Comparison of ENCODE assay signal across 8 cellular contexts in the genomic region with DNA sequence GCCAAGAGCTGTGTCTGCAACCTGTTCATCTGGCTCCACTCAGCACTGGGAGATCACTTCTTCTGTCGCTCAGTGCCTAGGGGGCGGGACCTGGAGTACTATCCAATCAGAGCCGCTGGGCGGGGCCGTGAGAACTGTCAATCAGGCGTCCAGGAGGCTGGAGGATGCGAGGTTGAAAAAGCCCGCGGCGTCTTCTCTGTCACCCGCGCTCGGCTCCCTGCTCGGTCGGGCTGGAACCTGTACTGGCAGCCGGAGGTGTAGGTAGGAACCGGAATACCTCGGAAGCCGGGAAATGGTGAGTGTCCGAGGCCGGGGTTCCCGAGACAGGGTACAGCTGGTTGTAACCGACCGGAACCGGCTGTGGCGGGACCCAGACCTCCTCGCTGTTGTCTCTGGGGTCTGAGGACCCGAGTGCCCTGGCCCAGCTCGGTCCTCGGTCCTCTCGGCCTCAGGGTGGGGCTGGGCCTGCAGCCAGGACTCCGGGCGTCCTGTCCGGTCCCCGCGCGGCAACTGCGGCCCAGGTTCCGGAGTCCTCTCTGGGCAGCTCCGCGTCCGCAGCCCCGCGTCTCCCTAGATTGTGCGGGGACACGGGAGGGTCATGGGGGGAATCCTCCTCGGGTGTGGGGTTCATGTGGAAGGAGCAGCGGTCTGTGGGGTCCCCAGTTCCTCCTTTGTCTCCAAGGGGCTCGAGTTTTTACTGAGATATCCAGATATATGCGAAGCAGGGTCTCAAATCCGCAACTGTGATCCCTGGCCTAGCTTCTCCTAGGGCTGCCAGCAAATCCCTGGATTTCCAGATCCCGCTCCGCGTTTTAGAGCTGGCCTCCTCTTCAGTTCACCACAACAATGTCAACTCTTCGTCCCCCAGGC. TPM values are rescaled to one million over a fixed set of nuclear protein-coding genes. Genes with fewer than 3 reads are reported as not detected.
DNase-seq lines count a peak whose midpoint lies in the region; TF ChIP-seq lines count a peak whose summit lies in the region.

No MANE protein-coding gene starts in this region.

- peak overlapping the region; percentile 28 for H3K27ac Mint-ChIP-seq in activated naive CD4-positive, alpha-beta T cell treated with anti-CD3 and anti-CD28 coated beads, Interleukin-2, amount 10 ng/mL, durations not matched to agents 7 days and 5 days

- CTCF ChIA-PET in activated naive CD4-positive, alpha-beta T cell treated with anti-CD3 and anti-CD28 coated beads, Interleukin-2, amount 10 ng/mL, durations not matched to agents 7 days and 5 days (lab: Charles Lee) = no interaction called here

- DNase-seq in EH (ENCODE audit: low read depth) (peak; percentile 94), HAP-1 (ENCODE audit: low spot score in 2 of 2) (peak; percentile 94 to 99), MM.1S (peak; percentile 98), SK-N-DZ (ENCODE audit: low spot score) (peak; percentile 96), glomerular endothelial cell (ENCODE audit: extremely low read depth, low read depth, low spot score) (peak; percentile 64), occipital lobe (lab: John Stamatoyannopoulos, UW) (peak; percentile 83), suprapubic skin (ENCODE audit: low spot score in 2 of 2) (peak; percentile 98)
- peak; percentile 93 for DNase-seq in activated naive CD4-positive, alpha-beta T cell treated with anti-CD3 and anti-CD28 coated beads, Interleukin-2, amount 10 ng/mL, durations not matched to agents 7 days and 5 days

- H3K4me2 ChIP-seq in MM.1S (ENCODE audit: low read depth, low read length) = peak overlapping the region; percentile 97

- peaks cover 5% of the 10 kb centered on the region for H3K4me1 Mint-ChIP-seq in activated naive CD4-positive, alpha-beta T cell treated with anti-CD3 and anti-CD28 coated beads, Interleukin-2, amount 10 ng/mL, durations not matched to agents 7 days and 5 days

- TF ChIP-seq POLR2A in suprapubic skin (IDR thresholded peaks at IDR 0.05) = no peak

- in situ Hi-C loops in HAP-1 (cut with MboI; ENCODE audit: low sequenced_read_pairs) = no loop called here

- peak overlapping the region; percentile 73 for H3K9ac ChIP-seq in MM.1S (ENCODE audit: low read length)

- WGBS in suprapubic skin = under 1% methylated on average over 36 of the region's 55 CpGs

- TF ChIP-seq EP300 in suprapubic skin (IDR thresholded peaks at IDR 0.05) = no peak

- peaks cover 2% of the 10 kb centered on the region for H3K36me3 Mint-ChIP-seq in activated naive CD4-positive, alpha-beta T cell treated with anti-CD3 and anti-CD28 coated beads, Interleukin-2, amount 10 ng/mL, durations not matched to agents 7 days and 5 days

- H3K36me3 ChIP-seq in HAP-1 (replicated peaks) (peaks cover 9% of the 10 kb centered on the region), MM.1S (replicated peaks; ENCODE audit: insufficient read depth, low read length) (no peaks in the 10 kb centered on the region), suprapubic skin (no peaks in the 10 kb centered on the region)

- no peaks in the 10 kb centered on the region for H3K9me2 ChIP-seq in MM.1S (replicated peaks; ENCODE audit: insufficient read depth, low read length)

- H2AFZ ChIP-seq in MM.1S (ENCODE audit: low read length) = peak overlapping the region; percentile 99

- H3K9me3 Mint-ChIP-seq in activated naive CD4-positive, alpha-beta T cell treated with anti-CD3 and anti-CD28 coated beads, Interleukin-2, amount 10 ng/mL, durations not matched to agents 7 days and 5 days = peaks cover 14% of the 10 kb centered on the region

- H3K4me1 ChIP-seq in HAP-1 = no peaks in the 10 kb centered on the region; the same call in 1 of the 2 replicates
- H3K4me1 ChIP-seq in MM.1S (ENCODE audit: low read length) = no peaks in the 10 kb centered on the region
- H3K4me1 ChIP-seq in suprapubic skin = peaks cover 10% of the 10 kb centered on the region

- H3K4me3 ChIP-seq in HAP-1 (peak overlapping the region; percentile 78), MM.1S (ENCODE audit: low read length) (peak overlapping the region; percentile 95), suprapubic skin (peak overlapping the region; percentile 74)

- H3K27me3 ChIP-seq in HAP-1 (ENCODE audit: low read depth) (no peaks in the 10 kb centered on the region), MM.1S (replicated peaks; ENCODE audit: insufficient read depth, low read length) (no peaks in the 10 kb centered on the region), suprapubic skin (no peaks in the 10 kb centered on the region)

- peaks cover 3% of the 10 kb centered on the region; the same call in 1 of the 2 replicates for H3K79me2 ChIP-seq in MM.1S (ENCODE audit: low read length)

- no peaks in the 10 kb centered on the region for H3F3A ChIP-seq in MM.1S (ENCODE audit: insufficient read depth, low read length)

- H3K27ac ChIP-seq in MM.1S (ENCODE audit: low read length) (peak overlapping the region; percentile 31; the same call in 1 of the 2 replicates), suprapubic skin (peak overlapping the region; percentile 49)

- TF ChIP-seq CTCF in MM.1S (IDR thresholded peaks at IDR 0.05; ENCODE audit: low read length) = no peak
- no peak for TF ChIP-seq CTCF in suprapubic skin (IDR thresholded peaks at IDR 0.05)

- H3K9me3 ChIP-seq in HAP-1 (peaks cover 4% of the 10 kb centered on the region; the same call in 1 of the 2 replicates), MM.1S (replicated peaks; ENCODE audit: insufficient read depth, low read length) (no peaks in the 10 kb centered on the region), suprapubic skin (no peaks in the 10 kb centered on the region)

- H4K20me1 ChIP-seq in MM.1S (ENCODE audit: insufficient read depth, low read length) = no peaks in the 10 kb centered on the region

- peak overlapping the region; percentile 78 for H3K4me3 Mint-ChIP-seq in activated naive CD4-positive, alpha-beta T cell treated with anti-CD3 and anti-CD28 coated beads, Interleukin-2, amount 10 ng/mL, durations not matched to agents 7 days and 5 days

- peaks cover 15% of the 10 kb centered on the region for H3K27me3 Mint-ChIP-seq in activated naive CD4-positive, alpha-beta T cell treated with anti-CD3 and anti-CD28 coated beads, Interleukin-2, amount 10 ng/mL, durations not matched to agents 7 days and 5 days

RNA-seq across cellular contexts. Expression of a gene that starts 42.6 kb away (rescaled TPM):
- polyA plus RNA-seq in SK-N-DZ (2014; cell fraction: cytosol; rRNA removed) = 16.6 and 21.0 TPM in 2 replicates
- polyA plus RNA-seq in SK-N-DZ (2014; cell fraction: nucleus; rRNA removed) = 10.4 and 17.8 TPM in 2 replicates
- 10.2 and 10.4 TPM in 2 replicates for total RNA-seq in glomerular endothelial cell
- 82.0 TPM for total RNA-seq in occipital lobe
- total RNA-seq in suprapubic skin = 1 to 10 TPM; 6.1 to 8.9 (median 7.9) TPM

Comparison
In these comparisons a context has a peak if more than half of its experiments do, and no peak if none do; other contexts are left out.
1. Peak in every context shown above with its lines: DNase-seq, H3K4me3 ChIP-seq and H3K27ac ChIP-seq.